Comparison of ENCODE assay signal across 9 cellular contexts in genomic region chr18:8389391-8390340, GRCh38.
A peak's percentile ranks its signal among the peaks of the same experiment; 100 is the strongest.
DNase-seq lines count a peak whose midpoint lies in the region; ATAC-seq and TF ChIP-seq lines count a peak whose summit lies in the region.
"Had no signal": no experiment of that assay in that cellular context is flagged by ENCODE, and none has a peak within 500 bp of the region (broad histone marks: within the 10 kb centered on the region; RNA-seq: fewer than 3 reads in every experiment).

No MANE protein-coding gene starts in this region.

- peak; percentile 23 for DNase-seq in GM19240 (ENCODE audit: insufficient read length, low spot score)
- peak; percentile 59 to 76 for DNase-seq in NCI-H2081 (lab: John Stamatoyannopoulos, UW)
- DNase-seq in activated CD4-positive, alpha-beta memory T cell treated with anti-CD3 and anti-CD28 coated beads for 36 hours: peak; percentile 58
- peak; percentile 74 for DNase-seq in glomerular visceral epithelial cell (ENCODE audit: extremely low spot score)
- peak; percentile 34 to 95 (median 74) for DNase-seq in posterior cingulate gyrus

- no peak overlapping the region for H3K27ac ChIP-seq in C4-2B

- H3K9me3 Mint-ChIP-seq in activated CD4-positive, alpha-beta memory T cell treated with anti-CD3 and anti-CD28 coated beads for 36 hours: no peaks in the 10 kb centered on the region

- no peaks in the 10 kb centered on the region for H3K27me3 Mint-ChIP-seq in activated CD4-positive, alpha-beta memory T cell treated with anti-CD3 and anti-CD28 coated beads for 36 hours
- H3K27me3 Mint-ChIP-seq: IgD-negative memory B cell had no signal

- H3K4me1 Mint-ChIP-seq in activated CD4-positive, alpha-beta memory T cell treated with anti-CD3 and anti-CD28 coated beads for 36 hours (ENCODE audit: low read depth): no peaks in the 10 kb centered on the region
- H3K4me1 Mint-ChIP-seq: IgD-negative memory B cell had no signal

- POLR2A ChIA-PET in activated CD4-positive, alpha-beta memory T cell treated with anti-CD3 and anti-CD28 coated beads for 36 hours (lab: Charles Lee): no interaction called here

- CTCF ChIA-PET in activated CD4-positive, alpha-beta memory T cell treated with anti-CD3 and anti-CD28 coated beads for 36 hours (lab: Charles Lee): interaction anchor here (1.6 kb wide), 1 partner anchor 97 kb away, joined by 3 read pairs; no protein-coding TSS in a partner anchor

- H3K4me3 Mint-ChIP-seq in activated CD4-positive, alpha-beta memory T cell treated with anti-CD3 and anti-CD28 coated beads for 36 hours: no peak overlapping the region

- TF ChIP-seq CTCF in C4-2B (conservative IDR thresholded peaks at IDR 0.05): peak; percentile 93

- intact Hi-C loops in activated CD4-positive, alpha-beta memory T cell treated with anti-CD3 and anti-CD28 coated beads for 36 hours (cut with micrococcal nuclease): loop anchor here (5.0 kb wide), 1 partner anchor 337 kb away; no protein-coding TSS in a partner anchor
- intact Hi-C loops in posterior cingulate gyrus (cut with DNase I): loop anchor here (2.0 to 10.0 kb wide), 2 partner anchors 305 to 1117 kb away; no protein-coding TSS in a partner anchor

- peaks cover 3% of the 10 kb centered on the region for H3K36me3 Mint-ChIP-seq in activated CD4-positive, alpha-beta memory T cell treated with anti-CD3 and anti-CD28 coated beads for 36 hours
- H3K36me3 Mint-ChIP-seq: IgD-negative memory B cell had no signal

- no peak overlapping the region for H3K27ac Mint-ChIP-seq in activated CD4-positive, alpha-beta memory T cell treated with anti-CD3 and anti-CD28 coated beads for 36 hours

- ATAC-seq in GM19452 (IDR thresholded peaks at IDR 0.05; ENCODE audit: unreplicated experiment) (no peak), GM21619 (IDR thresholded peaks at IDR 0.05; ENCODE audit: unreplicated experiment) (no peak)

Comparison
In these comparisons a context has a peak if more than half of its experiments do, and no peak if none do; other contexts are left out.
1. DNase-seq: peak in every context shown above with its lines; median percentile 74 in posterior cingulate gyrus; 74 in glomerular visceral epithelial cell; 68 in NCI-H2081; 58 in activated CD4-positive, alpha-beta memory T cell treated with anti-CD3 and anti-CD28 coated beads for 36 hours; 23 in GM19240.